Comparison of ENCODE assay signal across 21 cellular contexts in genomic region chr17:44785921-44786320, GRCh38. TPM values are rescaled to one million over a fixed set of nuclear protein-coding genes. Genes with fewer than 3 reads are reported as not detected.
A peak's percentile ranks its signal among the peaks of the same experiment; 100 is the strongest.
DNase-seq lines count a peak whose midpoint lies in the region; ATAC-seq and TF ChIP-seq lines count a peak whose summit lies in the region.
"Had no signal": no experiment of that assay in that cellular context is flagged by ENCODE, and none has a peak within 500 bp of the region (broad histone marks: within the 10 kb centered on the region; RNA-seq: fewer than 3 reads in every experiment).

No MANE protein-coding gene starts in this region.

- DNase-seq in G401 (ENCODE audit: low spot score) = peak; percentile 80
- peak; percentile 70 for DNase-seq in cerebellum (ENCODE audit: low spot score)
- DNase-seq in right atrium auricular region (ENCODE audit: low spot score) = no peak
- peak; percentile 68 for DNase-seq in spleen
- no peak for DNase-seq in DMS153 treated with DMSO at 0.1 percent for 48 hours (lab: John Stamatoyannopoulos, UW; ENCODE audit: unreplicated experiment)
- no peak for DNase-seq in NCI-H510A (lab: John Stamatoyannopoulos, UW)
- DNase-seq: activated CD4-positive, alpha-beta T cell treated with anti-CD3 and anti-CD28 coated beads for 48 hours; activated naive CD4-positive, alpha-beta T cell treated with anti-CD3 and anti-CD28 coated beads for 36 hours; activated T-cell treated with anti-CD3 and anti-CD28 coated beads, Interleukin-2, amount 50 U/mL, for 4 hours; adrenal gland; Calu3; immature natural killer cell; IMR-90; naive thymus-derived CD8-positive, alpha-beta T cell; NCI-H524 treated with DMSO at 0.1 percent for 48 hours; SIG-M5 had no signal

- peak overlapping the region; percentile 82 to 91 for H3K27ac ChIP-seq in right atrium auricular region
- H3K27ac ChIP-seq in spleen = no peak overlapping the region
- H3K27ac ChIP-seq: adrenal gland, VCaP had no signal

- TF ChIP-seq CTCF in right atrium auricular region (IDR thresholded peaks at IDR 0.05) = no peak
- no peak for TF ChIP-seq CTCF in spleen (IDR thresholded peaks at IDR 0.05 in 8 of 11, conservative IDR thresholded peaks at IDR 0.05 in 3 of 11)

- no peaks in the 10 kb centered on the region for H3K9me3 ChIP-seq in right atrium auricular region
- H3K9me3 ChIP-seq in spleen = no peaks in the 10 kb centered on the region
- H3K9me3 ChIP-seq: adrenal gland, gastroesophageal sphincter had no signal

- H3K4me1 ChIP-seq in right atrium auricular region (peaks cover 0 to 51% of the 10 kb centered on the region in 2 donors), spleen (peaks cover 0 to 16% (median 0%) of the 10 kb centered on the region in 6 donors)
- H3K4me1 ChIP-seq: adrenal gland had no signal

- ATAC-seq in GM21717 (IDR thresholded peaks at IDR 0.05; ENCODE audit: unreplicated experiment) = no peak
- ATAC-seq: activated T-cell treated with anti-CD3 and anti-CD28 coated beads, Interleukin-2, amount 50 U/mL, for 4 hours; gastroesophageal sphincter; naive thymus-derived CD8-positive, alpha-beta T cell; Panc1 had no signal

- H3K36me3 ChIP-seq in right atrium auricular region (no peaks in the 10 kb centered on the region), spleen (no peaks in the 10 kb centered on the region)
- H3K36me3 ChIP-seq: adrenal gland, gastroesophageal sphincter had no signal

- H3K4me3 ChIP-seq in right atrium auricular region = no peak overlapping the region
- no peak overlapping the region for H3K4me3 ChIP-seq in spleen
- H3K4me3 ChIP-seq: adrenal gland, gastroesophageal sphincter had no signal

- 91 to 95% (median 94%) methylated on average over 4 to 7 of the region's 7 CpGs for WGBS in spleen, 5 donors

- intact Hi-C loops in spleen (cut with DNase I; ENCODE audit: low total_unique reads) = no loop called here

- in situ Hi-C loops in G401 (cut with HindIII; ENCODE audit: low sequenced_read_pairs) = no loop called here

- H3K27me3 ChIP-seq in right atrium auricular region (no peaks in the 10 kb centered on the region), spleen (replicated peaks in 1 of 7) (peaks cover 0 to 18% (median 0%) of the 10 kb centered on the region in 7 donors)
- H3K27me3 ChIP-seq: adrenal gland, gastroesophageal sphincter had no signal

- no peak for TF ChIP-seq POLR2A in spleen (IDR thresholded peaks at IDR 0.05)

RNA-seq across cellular contexts. Expression of gene ADAM11, which starts 27.1 kb away (rescaled TPM):
- 16.4 and 21.6 TPM in 2 replicates for total RNA-seq in G401 (2014; rRNA removed; shearing (Covaris generic))
- 8.0 TPM for total RNA-seq in cerebellum
- total RNA-seq in right atrium auricular region = 10 to 100 TPM in 1 of 2 donors, 1 to 10 TPM in 1; 6.8 to 19.9 TPM
- total RNA-seq in spleen = under 1 TPM in 6 of 7 donors, not detected in 1; 0.10 to 0.79 (median 0.47) TPM
- polyA plus RNA-seq in spleen = under 1 TPM; 0.22 to 0.29 (median 0.26) TPM
- polyA plus RNA-seq: CD14-positive monocyte, immature natural killer cell had no signal

RNA-seq across cellular contexts. Expression of gene GJC1, which starts 44.2 kb away (rescaled TPM):
- 47.4 and 71.0 TPM in 2 replicates for total RNA-seq in G401 (2014; rRNA removed; shearing (Covaris generic))
- total RNA-seq in cerebellum (32.5 TPM), right atrium auricular region (10 to 100 TPM; 25.8 to 41.8 TPM), spleen (1 to 10 TPM in 4 of 7 donors, under 1 TPM in 3; 0.43 to 1.8 (median 1.1) TPM)
- under 1 TPM; 0.41 to 0.86 (median 0.80) TPM for polyA plus RNA-seq in spleen
- total RNA-seq: naive thymus-derived CD8-positive, alpha-beta T cell had no signal
- polyA plus RNA-seq: CD14-positive monocyte; immature natural killer cell; naive thymus-derived CD8-positive, alpha-beta T cell had no signal

Comparison
In these comparisons a context has a peak if more than half of its experiments do, and no peak if none do; other contexts are left out.
1. DNase-seq: peak in G401 (single experiment), cerebellum (single experiment) and spleen (single experiment); none in right atrium auricular region (single experiment), DMS153 treated with DMSO at 0.1 percent for 48 hours (single experiment) and NCI-H510A (single experiment).
2. H3K27ac ChIP-seq: peak in right atrium auricular region (2 of 2); none in spleen (0 of 8).
3. RNA of gene GJC1, which starts 44.2 kb away (total RNA-seq): 47.4 to 71.0 TPM in G401, 25.8 to 41.8 TPM in right atrium auricular region and 32.5 TPM in cerebellum (single experiment); 0.43 to 1.8 TPM in spleen; every median in the first group is over 4 times any median in the second.